ENCODE assay signal across 8 cellular contexts in the genomic region with DNA sequence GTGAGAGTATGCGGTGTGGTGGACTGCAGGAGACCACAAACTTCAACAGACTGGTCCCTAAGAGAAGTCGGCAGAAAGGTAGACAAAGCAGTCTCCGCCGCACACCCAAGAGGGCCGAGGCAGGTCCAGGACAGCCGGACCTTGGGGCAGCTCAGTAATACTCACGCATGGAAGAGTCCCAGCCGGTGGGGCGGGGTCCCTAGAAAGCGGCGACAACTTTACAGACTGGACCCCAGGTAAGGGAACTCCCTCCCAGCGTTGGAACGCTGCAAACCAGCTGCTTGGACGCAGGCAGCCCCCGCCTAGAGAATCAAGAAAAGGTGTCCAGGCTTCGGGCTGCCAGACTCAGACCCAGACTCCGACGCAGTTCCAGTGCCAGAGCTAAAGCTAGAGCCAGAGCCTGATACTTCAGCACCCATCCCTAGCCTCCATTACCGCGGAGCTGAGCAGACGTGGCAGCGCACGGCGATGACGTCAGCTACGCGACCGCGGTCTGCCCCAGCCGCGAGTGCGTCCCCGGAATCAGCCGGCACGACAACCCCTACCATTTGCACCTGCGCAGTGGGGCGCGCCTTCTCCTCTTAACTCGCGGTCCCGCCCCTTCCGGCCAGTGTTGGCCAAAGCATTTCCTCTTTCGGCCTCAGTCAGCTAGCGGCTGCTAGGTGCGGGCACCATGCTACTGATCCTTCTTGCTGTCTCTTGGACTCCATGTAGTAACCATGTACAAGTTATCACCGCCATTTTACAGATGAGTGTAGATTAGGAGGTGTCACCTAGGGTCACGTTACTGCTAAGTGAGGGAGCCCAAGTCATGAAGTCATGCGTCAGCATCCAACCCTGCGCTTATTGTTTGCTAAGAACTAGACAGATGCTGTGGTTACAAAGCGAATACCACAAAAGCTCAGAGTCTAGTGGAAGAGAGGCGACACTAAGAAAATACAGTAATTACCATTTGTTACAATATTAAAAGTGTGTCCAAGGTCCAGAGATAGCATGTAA. TPM values are rescaled to one million over a fixed set of nuclear protein-coding genes. Genes with fewer than 3 reads are reported as not detected.
DNase-seq lines count a peak whose midpoint lies in the region; ATAC-seq, FAIRE-seq and TF ChIP-seq lines count a peak whose summit lies in the region.

TSS of gene TMEM39A (minus strand) at position 445 of the 999 bp plus-strand sequence. CDS start 1,541 bp downstream, outside the sequence.

- FAIRE-seq in islet of Langerhans (lab: Jason Lieb, UNC) = peak; percentile 91

- 0 out of 2 replicates have a peak, but pooled peaks have one; percentile 6 for TF ChIP-seq CTCF in AG10803 (conservative IDR thresholded peaks at IDR 0.05; ENCODE audit: low read length)

- peak; percentile 91 for ATAC-seq in GM19043 (IDR thresholded peaks at IDR 0.05; ENCODE audit: low read depth, unreplicated experiment)
- peak; percentile 95 for ATAC-seq in HG03378 (IDR thresholded peaks at IDR 0.05; ENCODE audit: unreplicated experiment)

- DNase-seq in AG10803 (ENCODE audit: low read depth) (peak; percentile 98), NCI-H460 (ENCODE audit: extremely low read depth, low read depth) (peak; percentile 95), cerebellar nuclear complex (lab: John Stamatoyannopoulos, UW) (peak; percentile 42 to 86)
- peak; percentile 100 for DNase-seq in activated CD4-positive, CD25-positive, alpha-beta regulatory T cell treated with anti-CD3 and anti-CD28 coated beads, Interleukin-2, amount 50 U/mL, for 72 hours
- peak; percentile 99 for DNase-seq in stimulated activated CD4-positive, alpha-beta T cell treated with anti-CD3 and anti-CD28 coated beads, Interleukin-12 subunit alpha, Interleukin-12 subunit beta, amount 100 ng/mL, for 4 hours

- peak within 1 kb of the TSS; percentile 99 for H3K4me3 ChIP-seq in AG10803 (ENCODE audit: low read length)

RNA-seq across cellular contexts. Expression of gene TMEM39A, which starts in this region (rescaled TPM):
- 31.9 and 36.6 TPM in 2 replicates for total RNA-seq in NCI-H460 (2014; rRNA removed; shearing (Covaris generic))
- 41.8 and 42.1 TPM in 2 replicates for polyA plus RNA-seq in NCI-H460 (2014; cell fraction: nucleus; rRNA removed)

Comparison
In these comparisons a context has a peak if more than half of its experiments do, and no peak if none do; other contexts are left out.
1. Peak in every context shown above with its lines: DNase-seq, ATAC-seq and H3K4me3 ChIP-seq.